8 cellular contexts compared by ENCODE assay signal in the genomic region with DNA sequence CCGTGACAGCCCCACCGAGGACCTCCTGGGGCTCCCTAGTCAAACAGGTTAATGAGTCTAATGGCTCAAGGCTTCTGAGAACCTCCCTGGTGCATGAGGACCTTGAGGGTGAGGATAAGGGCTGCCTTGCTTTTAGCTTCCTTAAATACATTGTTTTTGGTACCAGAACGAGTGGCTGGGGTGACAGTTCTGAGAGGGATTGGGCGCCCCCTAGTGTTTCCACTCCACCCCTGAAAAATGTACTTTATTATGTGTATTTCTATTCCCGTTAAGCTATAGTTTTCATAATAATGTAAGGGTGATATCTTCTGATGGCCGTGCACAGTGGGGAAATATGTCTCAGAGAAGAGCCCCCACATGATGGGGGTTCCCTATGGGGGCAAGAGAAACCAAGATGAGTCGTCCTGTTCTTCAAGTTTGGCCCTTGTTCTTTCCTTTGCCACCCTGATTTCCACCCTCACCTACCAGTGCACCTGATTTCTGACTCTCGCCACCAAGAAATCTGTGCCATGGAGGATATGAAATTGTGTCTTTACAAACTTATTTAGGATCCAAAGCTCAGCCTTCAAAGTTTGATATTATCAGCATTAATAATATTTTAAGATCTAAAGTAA. TPM values are rescaled to one million over a fixed set of nuclear protein-coding genes. Genes with fewer than 3 reads are reported as not detected.
DNase-seq lines count a peak whose midpoint lies in the region; ATAC-seq, FAIRE-seq and TF ChIP-seq lines count a peak whose summit lies in the region.

No MANE protein-coding gene starts in this region.

- FAIRE-seq in bronchial epithelial cell (lab: Jason Lieb, UNC) = no peak

- no peaks in the 10 kb centered on the region for H3K27me3 ChIP-seq in bronchial epithelial cell (ENCODE audit: control insufficient read depth, insufficient read depth, low read length)

- no peak overlapping the region for H3K4me3 ChIP-seq in WI38 (ENCODE audit: low read depth, low read length)
- no peak overlapping the region for H3K4me3 ChIP-seq in bronchial epithelial cell (ENCODE audit: low read depth, low read length)

- H3K36me3 ChIP-seq in bronchial epithelial cell (ENCODE audit: control insufficient read depth, insufficient read depth, low read length) = no peaks in the 10 kb centered on the region

- DNase-seq in NCI-H1417 (lab: John Stamatoyannopoulos, UW) (peak; percentile 34 to 62 (median 36)), NCI-H1417 treated with DMSO at 0.1 percent for 48 hours (lab: John Stamatoyannopoulos, UW) (no peak), NCI-H2227 (lab: John Stamatoyannopoulos, UW; ENCODE audit: unreplicated experiment) (peak; percentile 68), bronchial epithelial cell (ENCODE audit: low read depth) (peak; percentile 41), left lobe of liver (ENCODE audit: low spot score) (peak; percentile 64)
- DNase-seq in stimulated activated CD4-positive, alpha-beta T cell treated with anti-CD3 and anti-CD28 coated beads, Interleukin-4, amount 100 ng/mL, for 48 hours (ENCODE audit: low read depth in 2 of 2) = peak; percentile 59 to 71

- peak; percentile 71 for TF ChIP-seq CTCF in WI38 (IDR thresholded peaks at IDR 0.05; ENCODE audit: low read depth, low read length)
- peak; percentile 66 for TF ChIP-seq CTCF in bronchial epithelial cell (IDR thresholded peaks at IDR 0.05; ENCODE audit: insufficient read depth, low read length, severe bottlenecking)

- ATAC-seq in left lobe of liver (peak; percentile 94), HG02884 (IDR thresholded peaks at IDR 0.05; ENCODE audit: unreplicated experiment) (no peak)

RNA-seq across cellular contexts. Expression of gene VWA3A, which starts 14.5 kb away (rescaled TPM):
- under 0.01 TPM in 1 of 2 replicates, not detected in the other for total RNA-seq in bronchial epithelial cell
- 0.08 TPM for total RNA-seq in left lobe of liver
